Comparison of ENCODE assay signal across 21 cellular contexts in the genomic region with DNA sequence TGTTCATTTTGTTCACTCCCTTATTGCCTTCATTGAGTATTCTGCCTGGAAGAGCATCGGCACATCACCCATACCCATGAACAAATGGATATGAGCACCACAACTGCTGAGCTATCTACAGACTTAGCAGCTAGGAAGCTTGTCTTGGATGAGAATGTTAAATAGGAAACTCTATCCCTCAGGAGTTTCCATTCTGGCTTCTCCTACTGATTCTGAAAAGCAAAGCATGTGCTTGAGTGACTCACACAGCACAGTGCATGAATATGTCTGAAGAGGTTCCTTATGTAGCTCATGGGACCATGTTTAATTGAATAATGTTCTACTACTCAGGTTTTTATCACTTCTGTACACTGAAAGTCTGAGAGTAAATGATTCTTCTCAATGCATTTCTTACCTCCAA. TPM values are rescaled to one million over a fixed set of nuclear protein-coding genes. Genes with fewer than 3 reads are reported as not detected.
"Had no signal": no experiment of that assay in that cellular context is flagged by ENCODE, and none has a peak within 500 bp of the region (broad histone marks: within the 10 kb centered on the region; RNA-seq: fewer than 3 reads in every experiment).

No MANE protein-coding gene starts in this region.

- H2AFZ ChIP-seq: neural progenitor cell had no signal

- ATAC-seq: activated CD8-positive, alpha-beta T cell treated with anti-CD3 and anti-CD28 coated beads for 36 hours; activated T-helper 17 cell treated with anti-CD3 and anti-CD28 coated beads, Interleukin-2, amount 50 U/mL, for 72 hours; left lung; mucosa of descending colon; naive thymus-derived CD4-positive, alpha-beta T cell; psoas muscle had no signal

- H3K9ac ChIP-seq: neural progenitor cell had no signal

- H3K4me3 ChIP-seq: esophagus squamous epithelium, left lung, mucosa of descending colon, neural progenitor cell, psoas muscle, sigmoid colon, tibial nerve had no signal

- H3K36me3 ChIP-seq: esophagus squamous epithelium, left lung, neural progenitor cell, sigmoid colon, tibial nerve had no signal

- H3K4me1 ChIP-seq: esophagus squamous epithelium, left lung, neural progenitor cell, psoas muscle, sigmoid colon, tibial nerve had no signal

- DNase-seq: activated B cell treated with CpG ODN at 0.5 μM for 24 hours; activated CD4-positive, alpha-beta T cell treated with anti-CD3 and anti-CD28 coated beads for 48 hours; activated CD8-positive, alpha-beta T cell treated with anti-CD3 and anti-CD28 coated beads for 36 hours; activated naive CD4-positive, alpha-beta T cell; activated naive CD8-positive, alpha-beta T cell treated with anti-CD3 and anti-CD28 coated beads, Interleukin-2, amount 10 ng/mL, durations not matched to agents 7 days and 5 days; activated T-cell treated with anti-CD3 and anti-CD28 coated beads, Interleukin-2, amount 50 U/mL, for 1 hour; effector memory CD4-positive, alpha-beta T cell; esophagus squamous epithelium; left lung; mucosa of descending colon; naive thymus-derived CD4-positive, alpha-beta T cell; psoas muscle; sigmoid colon; stimulated activated CD4-positive, alpha-beta T cell treated with anti-CD3 and anti-CD28 coated beads, Interleukin-2, amount 100 ng/mL, for 24 hours; stimulated activated naive CD4-positive, alpha-beta T cell treated with Interleukin-2 at 50 U/mL for 16 hours; T-helper 1 cell; T-helper 9 cell had no signal

- H3K27me3 ChIP-seq: esophagus squamous epithelium, left lung, neural progenitor cell, sigmoid colon, tibial nerve had no signal

- H3K27ac ChIP-seq: esophagus squamous epithelium, left lung, neural progenitor cell, psoas muscle, sigmoid colon, tibial nerve had no signal

- H3K4me2 ChIP-seq: neural progenitor cell had no signal

- H3K9me3 ChIP-seq: esophagus squamous epithelium, left lung, mucosa of descending colon, psoas muscle, sigmoid colon, tibial nerve had no signal

RNA-seq across cellular contexts. Expression of gene MXRA5, which starts 57.3 kb away (rescaled TPM):
- total RNA-seq: activated B cell treated with CpG ODN at 0.5 μM for 24 hours; activated CD8-positive, alpha-beta T cell treated with anti-CD3 and anti-CD28 coated beads for 36 hours; activated naive CD8-positive, alpha-beta T cell treated with anti-CD3 and anti-CD28 coated beads, Interleukin-2, amount 10 ng/mL, durations not matched to agents 7 days and 5 days; activated T-helper 17 cell treated with anti-CD3 and anti-CD28 coated beads, Interleukin-2, amount 50 U/mL, for 72 hours; endothelial cell of umbilical vein; naive thymus-derived CD4-positive, alpha-beta T cell had no signal
- polyA plus RNA-seq: endothelial cell of umbilical vein; naive thymus-derived CD4-positive, alpha-beta T cell had no signal
